ENCODE assay signal across 1 cellular context in the genomic region with DNA sequence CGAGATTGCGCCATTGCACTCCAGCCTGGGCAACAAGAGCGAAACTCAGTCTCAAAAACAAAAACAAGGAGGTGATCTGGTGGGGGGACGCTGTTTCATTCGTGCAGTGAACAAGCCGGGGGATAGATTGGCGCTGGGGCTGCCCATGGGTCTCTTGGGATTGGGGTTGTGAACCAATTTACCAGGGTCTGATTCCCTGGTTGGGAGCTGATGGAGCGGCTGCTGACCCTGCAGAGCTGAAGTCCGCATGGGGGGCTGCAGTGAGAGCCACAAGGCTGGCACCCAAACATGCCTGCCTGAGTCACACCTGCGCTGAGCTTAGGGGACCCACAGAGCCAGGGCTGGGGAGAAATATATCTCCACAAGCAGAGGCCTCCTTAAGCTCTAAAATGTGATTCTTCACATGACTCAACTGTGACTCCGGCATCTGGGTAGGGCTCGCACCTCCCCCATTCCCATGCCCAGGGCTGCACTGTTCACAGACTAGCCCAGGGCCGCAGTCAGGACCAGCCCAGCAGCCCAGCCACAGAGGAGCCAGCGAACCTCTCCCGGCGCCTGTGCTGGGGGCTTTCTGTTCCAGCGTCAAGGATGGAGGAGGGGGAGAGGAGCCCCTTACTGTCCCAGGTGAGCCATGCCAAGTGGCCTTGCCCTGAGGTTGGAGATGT.
TF ChIP-seq lines count a peak whose summit lies in the region.

No MANE protein-coding gene starts in this region.

TF ChIP-seq in SK-N-SH, 30 proteins besides CTCF, POLR2A, EP300 and RAD21:
- TF ChIP-seq TCF12 (IDR thresholded peaks at IDR 0.05) (peak; percentile 46; the same call in 1 of the 2 replicates), RXRA (IDR thresholded peaks at IDR 0.05; ENCODE audit: borderline replicate concordance, low read depth) (no peak), TAF1 (IDR thresholded peaks at IDR 0.05; ENCODE audit: borderline replicate concordance, low read depth, low read length) (no peak), FOSL2 (IDR thresholded peaks at IDR 0.05; ENCODE audit: borderline replicate concordance, low read depth) (peak; percentile 67; the same call in 1 of the 2 replicates)
- TF ChIP-seq, protein P1, sequence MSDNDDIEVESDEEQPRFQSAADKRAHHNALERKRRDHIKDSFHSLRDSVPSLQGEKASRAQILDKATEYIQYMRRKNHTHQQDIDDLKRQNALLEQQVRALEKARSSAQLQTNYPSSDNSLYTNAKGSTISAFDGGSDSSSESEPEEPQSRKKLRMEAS (IDR thresholded peaks at IDR 0.05; ENCODE audit: low read depth), result peak; percentile 73; the same call in 1 of the 2 replicates
- TF ChIP-seq, protein P2, sequence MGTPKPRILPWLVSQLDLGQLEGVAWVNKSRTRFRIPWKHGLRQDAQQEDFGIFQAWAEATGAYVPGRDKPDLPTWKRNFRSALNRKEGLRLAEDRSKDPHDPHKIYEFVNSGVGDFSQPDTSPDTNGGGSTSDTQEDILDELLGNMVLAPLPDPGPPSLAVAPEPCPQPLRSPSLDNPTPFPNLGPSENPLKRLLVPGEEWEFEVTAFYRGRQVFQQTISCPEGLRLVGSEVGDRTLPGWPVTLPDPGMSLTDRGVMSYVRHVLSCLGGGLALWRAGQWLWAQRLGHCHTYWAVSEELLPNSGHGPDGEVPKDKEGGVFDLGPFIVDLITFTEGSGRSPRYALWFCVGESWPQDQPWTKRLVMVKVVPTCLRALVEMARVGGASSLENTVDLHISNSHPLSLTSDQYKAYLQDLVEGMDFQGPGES (IDR thresholded peaks at IDR 0.05; ENCODE audit: low read depth, low read length), result no peak
